Comparison of ENCODE assay signal across 29 cellular contexts in the genomic region with DNA sequence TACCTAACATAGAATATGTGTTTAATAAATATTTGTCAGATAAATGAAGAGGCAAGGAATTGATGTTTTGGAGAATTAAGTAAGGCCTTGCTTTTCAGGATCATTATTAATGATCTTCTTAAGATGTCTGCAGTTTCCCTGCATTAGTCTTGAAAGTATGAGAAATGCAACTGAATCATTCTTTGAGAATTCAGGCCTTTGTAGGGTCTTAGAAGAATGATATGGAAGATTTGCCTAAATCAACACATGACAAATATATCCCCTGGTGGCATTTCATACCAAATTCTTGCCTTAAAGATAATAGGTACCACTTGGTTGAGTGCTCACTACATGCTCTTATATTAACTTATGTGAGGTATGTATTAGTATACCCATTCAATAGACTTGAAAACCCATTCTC.
"Had no signal": no experiment of that assay in that cellular context is flagged by ENCODE, and none has a peak within 500 bp of the region (broad histone marks: within the 10 kb centered on the region; RNA-seq: fewer than 3 reads in every experiment).

No MANE protein-coding gene starts in this region.

- H3K4me1 Mint-ChIP-seq: activated CD4-positive, alpha-beta T cell treated with anti-CD3 and anti-CD28 coated beads, Interleukin-2, amount 10 ng/mL, durations not matched to agents 24 days and 14 days; activated naive CD4-positive, alpha-beta T cell treated with anti-CD3 and anti-CD28 coated beads, Interleukin-2, amount 10 ng/mL, durations not matched to agents 7 days and 5 days; activated naive CD8-positive, alpha-beta T cell treated with anti-CD3 and anti-CD28 coated beads, Interleukin-2, amount 10 ng/mL, durations not matched to agents 7 days and 5 days; stimulated activated naive B cell treated with anti-CD40 and anti-IgM and Interleukin-4, amounts not matched to agents 10 μg/mL and 1 μg/mL and 100 μg/mL, for 72 hours had no signal

- H3K9me3 Mint-ChIP-seq: activated CD4-positive, alpha-beta memory T cell treated with anti-CD3 and anti-CD28 coated beads for 36 hours; activated CD4-positive, alpha-beta T cell treated with anti-CD3 and anti-CD28 coated beads, Interleukin-2, amount 10 ng/mL, durations not matched to agents 24 days and 14 days; activated naive CD4-positive, alpha-beta T cell treated with anti-CD3 and anti-CD28 coated beads, Interleukin-2, amount 10 ng/mL, durations not matched to agents 7 days and 5 days; activated naive CD8-positive, alpha-beta T cell treated with anti-CD3 and anti-CD28 coated beads, Interleukin-2, amount 10 ng/mL, durations not matched to agents 7 days and 5 days; activated T-helper 1 cell treated with anti-CD3 and anti-CD28 coated beads, Interleukin-12 subunit alpha, Interleukin-12 subunit beta, Interleukin-2, Interleukin-4 antibody, amounts not matched to agents 30 ng/mL and 10 ng/mL and 1 ng/mL, durations not matched to agents 14 hours and 24 hours and 36 hours; nephron progenitor cell; stimulated activated naive B cell treated with anti-CD40 and anti-IgM and Interleukin-4, amounts not matched to agents 10 μg/mL and 1 μg/mL and 100 μg/mL, for 72 hours; T-helper 1 cell treated with Interleukin-12 subunit alpha and Interleukin-12 subunit beta and Interleukin-4 antibody, amounts not matched to agents 30 μg/mL and 1 μg/mL, for 36 hours had no signal

- H3K9me3 ChIP-seq: esophagus squamous epithelium, left ventricle myocardium inferior, neutrophil, ovary, stomach, thyroid gland, upper lobe of left lung had no signal

- ATAC-seq: sciatic nerve; stimulated activated naive B cell treated with anti-CD40 and anti-IgM and Interleukin-4, amounts not matched to agents 10 μg/mL and 1 μg/mL and 100 μg/mL, for 72 hours had no signal

- H3K27me3 ChIP-seq: esophagus squamous epithelium, neutrophil, ovary, stomach, thyroid gland, upper lobe of left lung had no signal

- DNase-seq: activated CD4-positive, alpha-beta memory T cell treated with anti-CD3 and anti-CD28 coated beads for 36 hours; activated CD4-positive, alpha-beta T cell treated with anti-CD3 and anti-CD28 coated beads, Interleukin-2, amount 10 ng/mL, durations not matched to agents 24 days and 14 days; activated CD4-positive, CD25-positive, alpha-beta regulatory T cell treated with anti-CD3 and anti-CD28 coated beads, Interleukin-2, amount 50 U/mL, for 72 hours; activated CD8-positive, alpha-beta memory T cell treated with anti-CD3 and anti-CD28 coated beads, Interleukin-2, amount 50 U/mL, for 4 hours; activated gamma-delta T cell; activated naive CD4-positive, alpha-beta T cell treated with anti-CD3 and anti-CD28 coated beads, Interleukin-2, amount 10 ng/mL, durations not matched to agents 7 days and 5 days; activated naive CD8-positive, alpha-beta T cell treated with anti-CD3 and anti-CD28 coated beads, Interleukin-2, amount 10 ng/mL, durations not matched to agents 7 days and 5 days; activated T-cell treated with anti-CD3 and anti-CD28 coated beads, Interleukin-2, amount 50 U/mL, for 1 hour; amniotic stem cell; effector CD8-positive, alpha-beta T cell; esophagus squamous epithelium; left ventricle myocardium inferior; nephron progenitor cell; ovary; retina; stimulated activated CD4-positive, alpha-beta T cell treated with anti-CD3 and anti-CD28 coated beads, Interleukin-15, amount 100 ng/mL, for 24 hours; stimulated activated CD4-positive, alpha-beta T cell treated with anti-CD3 and anti-CD28 coated beads, Interleukin-2, amount 100 ng/mL, for 24 hours; stimulated activated naive B cell treated with anti-CD40 and anti-IgM and Interleukin-4, amounts not matched to agents 10 μg/mL and 1 μg/mL and 100 μg/mL, for 72 hours; stomach; T-helper 9 cell; upper lobe of left lung had no signal

- H3K4me3 Mint-ChIP-seq: activated CD4-positive, alpha-beta memory T cell treated with anti-CD3 and anti-CD28 coated beads for 36 hours; activated CD4-positive, alpha-beta T cell treated with anti-CD3 and anti-CD28 coated beads, Interleukin-2, amount 10 ng/mL, durations not matched to agents 24 days and 14 days; activated naive CD4-positive, alpha-beta T cell treated with anti-CD3 and anti-CD28 coated beads, Interleukin-2, amount 10 ng/mL, durations not matched to agents 7 days and 5 days; activated naive CD8-positive, alpha-beta T cell treated with anti-CD3 and anti-CD28 coated beads, Interleukin-2, amount 10 ng/mL, durations not matched to agents 7 days and 5 days; activated T-helper 1 cell treated with anti-CD3 and anti-CD28 coated beads, Interleukin-12 subunit alpha, Interleukin-12 subunit beta, Interleukin-2, Interleukin-4 antibody, amounts not matched to agents 30 ng/mL and 10 ng/mL and 1 ng/mL, durations not matched to agents 14 hours and 24 hours and 36 hours; nephron progenitor cell; stimulated activated naive B cell treated with anti-CD40 and anti-IgM and Interleukin-4, amounts not matched to agents 10 μg/mL and 1 μg/mL and 100 μg/mL, for 72 hours; T-helper 1 cell treated with Interleukin-12 subunit alpha and Interleukin-12 subunit beta and Interleukin-4 antibody, amounts not matched to agents 30 μg/mL and 1 μg/mL, for 36 hours had no signal

- H3K36me3 ChIP-seq: esophagus squamous epithelium, left ventricle myocardium inferior, neutrophil, ovary, stomach, thyroid gland, upper lobe of left lung had no signal

- H3K27me3 Mint-ChIP-seq: activated naive CD4-positive, alpha-beta T cell treated with anti-CD3 and anti-CD28 coated beads, Interleukin-2, amount 10 ng/mL, durations not matched to agents 7 days and 5 days; progenitor cell of endocrine pancreas had no signal

- H3K4me3 ChIP-seq: esophagus squamous epithelium, left ventricle myocardium inferior, lung, ovary, stomach, thyroid gland, upper lobe of left lung had no signal

- H3K27ac Mint-ChIP-seq: activated CD4-positive, alpha-beta memory T cell treated with anti-CD3 and anti-CD28 coated beads for 36 hours; activated CD4-positive, alpha-beta T cell treated with anti-CD3 and anti-CD28 coated beads, Interleukin-2, amount 10 ng/mL, durations not matched to agents 24 days and 14 days; activated naive CD4-positive, alpha-beta T cell treated with anti-CD3 and anti-CD28 coated beads, Interleukin-2, amount 10 ng/mL, durations not matched to agents 7 days and 5 days; activated naive CD8-positive, alpha-beta T cell treated with anti-CD3 and anti-CD28 coated beads, Interleukin-2, amount 10 ng/mL, durations not matched to agents 7 days and 5 days; activated T-helper 1 cell treated with anti-CD3 and anti-CD28 coated beads, Interleukin-12 subunit alpha, Interleukin-12 subunit beta, Interleukin-2, Interleukin-4 antibody, amounts not matched to agents 30 ng/mL and 10 ng/mL and 1 ng/mL, durations not matched to agents 14 hours and 24 hours and 36 hours; nephron progenitor cell; progenitor cell of endocrine pancreas; stimulated activated naive B cell treated with anti-CD40 and anti-IgM and Interleukin-4, amounts not matched to agents 10 μg/mL and 1 μg/mL and 100 μg/mL, for 72 hours; T-helper 1 cell treated with Interleukin-12 subunit alpha and Interleukin-12 subunit beta and Interleukin-4 antibody, amounts not matched to agents 30 μg/mL and 1 μg/mL, for 36 hours had no signal

- H3K4me1 ChIP-seq: left ventricle myocardium inferior had no signal

- H3K36me3 Mint-ChIP-seq: activated CD4-positive, alpha-beta memory T cell treated with anti-CD3 and anti-CD28 coated beads for 36 hours; activated naive CD4-positive, alpha-beta T cell treated with anti-CD3 and anti-CD28 coated beads, Interleukin-2, amount 10 ng/mL, durations not matched to agents 7 days and 5 days; activated naive CD8-positive, alpha-beta T cell treated with anti-CD3 and anti-CD28 coated beads, Interleukin-2, amount 10 ng/mL, durations not matched to agents 7 days and 5 days; stimulated activated naive B cell treated with anti-CD40 and anti-IgM and Interleukin-4, amounts not matched to agents 10 μg/mL and 1 μg/mL and 100 μg/mL, for 72 hours had no signal

- H3K27ac ChIP-seq: epithelial cell of prostate, esophagus squamous epithelium, left ventricle myocardium inferior, neutrophil, ovary, stomach, upper lobe of left lung had no signal
